ENCODE assay signal across 14 cellular contexts in genomic region chr7:159115601-159116501, GRCh38. TPM values are rescaled to one million over a fixed set of nuclear protein-coding genes. Genes with fewer than 3 reads are reported as not detected.
DNase-seq lines count a peak whose midpoint lies in the region; ATAC-seq and TF ChIP-seq lines count a peak whose summit lies in the region.
"Had no signal": no experiment of that assay in that cellular context is flagged by ENCODE, and none has a peak within 500 bp of the region (broad histone marks: within the 10 kb centered on the region; RNA-seq: fewer than 3 reads in every experiment).

No MANE protein-coding gene starts in this region.

- ATAC-seq in Right ventricle myocardium inferior: no peak
- peak; percentile 41 to 45 for ATAC-seq in left cardiac atrium
- ATAC-seq: esophagus mucosa, GM12878 had no signal

- H3K36me3 ChIP-seq in right atrium auricular region (no peaks in the 10 kb centered on the region), tibial artery (peaks cover 0 to 11% (median 0%) of the 10 kb centered on the region in 3 donors)

- peak; percentile 37 for DNase-seq in Right ventricle myocardium inferior (ENCODE audit: missing footprints)
- DNase-seq in right atrium auricular region (ENCODE audit: low spot score): no peak
- peak; percentile 27 for DNase-seq in NCI-H187 treated with DMSO at 0.1 percent for 48 hours (lab: John Stamatoyannopoulos, UW)
- DNase-seq in left cardiac atrium: no peak
- DNase-seq in tibial artery: peak in 1 of 2 donors; percentile 67
- DNase-seq in hepatic stellate cell (ENCODE audit: low spot score): no peak
- no peak for DNase-seq in activated T-cell treated with anti-CD3 and anti-CD28 coated beads, Interleukin-2, amount 50 U/mL, for 48 hours
- DNase-seq: activated CD4-positive, alpha-beta memory T cell treated with anti-CD3 and anti-CD28 coated beads, Interleukin-2, amount 10 ng/mL, durations not matched to agents 7 days and 5 days; cortex of kidney; KG1; NCI-H1930; stimulated activated CD4-positive, alpha-beta T cell treated with anti-CD3 and anti-CD28 coated beads, Interleukin-15, amount 100 ng/mL, for 24 hours had no signal

- H3K4me1 ChIP-seq in right atrium auricular region (peaks cover 0 to 8% of the 10 kb centered on the region in 2 donors), tibial artery (peaks cover 0 to 26% (median 9%) of the 10 kb centered on the region in 4 donors)

- H3K4me3 ChIP-seq in right atrium auricular region (no peak overlapping the region), tibial artery (no peak overlapping the region)
- H3K4me3 ChIP-seq: GM12878 had no signal

- H3K9me3 ChIP-seq in right atrium auricular region (no peaks in the 10 kb centered on the region), tibial artery (no peaks in the 10 kb centered on the region)

- intact Hi-C loops in Right ventricle myocardium inferior (cut with DNase I) (loop anchor here (5.0 kb wide), 1 partner anchor 84 kb away; no protein-coding TSS in a partner anchor), left cardiac atrium (cut with DNase I) (no loop called here), tibial artery (cut with DNase I; ENCODE audit: low total_unique reads) (no loop called here)

- TF ChIP-seq CTCF in right atrium auricular region (IDR thresholded peaks at IDR 0.05) (no peak), tibial artery (IDR thresholded peaks at IDR 0.05) (peak; percentile 26 to 28)

- no peaks in the 10 kb centered on the region for H3K27me3 ChIP-seq in right atrium auricular region
- H3K27me3 ChIP-seq in tibial artery: no peaks in the 10 kb centered on the region

- H3K27ac ChIP-seq in right atrium auricular region: no peak overlapping the region
- peak overlapping the region; percentile 1 to 44 for H3K27ac ChIP-seq in tibial artery

RNA-seq across cellular contexts. Expression of gene VIPR2, which starts 28.8 kb away (rescaled TPM):
- total RNA-seq in Right ventricle myocardium inferior (17.0 TPM), right atrium auricular region (10 to 100 TPM in 1 of 2 donors, 1 to 10 TPM in 1; 3.8 to 13.4 TPM), left cardiac atrium (1 to 10 TPM; 6.3 to 8.5 TPM)
- total RNA-seq: GM12878 had no signal

Comparison
In these comparisons a context has a peak if more than half of its experiments do, and no peak if none do; other contexts are left out.
1. DNase-seq: peak in Right ventricle myocardium inferior (single experiment) and NCI-H187 treated with DMSO at 0.1 percent for 48 hours (single experiment); none in right atrium auricular region (single experiment), left cardiac atrium (single experiment), hepatic stellate cell (single experiment) and activated T-cell treated with anti-CD3 and anti-CD28 coated beads, Interleukin-2, amount 50 U/mL, for 48 hours (0 of 2).
2. H3K27ac ChIP-seq: peak in tibial artery (2 of 2); none in right atrium auricular region (0 of 2).
3. CTCF ChIP-seq: peak in tibial artery (2 of 2); none in right atrium auricular region (0 of 2).